In genomic region chr12:25997401-25997973, GRCh38 we compare ENCODE assay signal across 10 cellular contexts. TPM values are rescaled to one million over a fixed set of nuclear protein-coding genes. Genes with fewer than 3 reads are reported as not detected.
DNase-seq lines count a peak whose midpoint lies in the region; ATAC-seq and TF ChIP-seq lines count a peak whose summit lies in the region.
"Had no signal": no experiment of that assay in that cellular context is flagged by ENCODE, and none has a peak within 500 bp of the region (broad histone marks: within the 10 kb centered on the region; RNA-seq: fewer than 3 reads in every experiment).

No MANE protein-coding gene starts in this region.

- H3K27ac ChIP-seq in suprapubic skin: peak overlapping the region; percentile 19

- no peak overlapping the region for H3K4me3 ChIP-seq in suprapubic skin

- DNase-seq in HS-5 (ENCODE audit: low read depth) (peak; percentile 98), amniotic epithelial cell (ENCODE audit: low read depth) (peak; percentile 72), iPS DF 4.7 (ENCODE audit: extremely low read depth, low spot score) (peak; percentile 53), suprapubic skin (ENCODE audit: low spot score in 2 of 2) (no peak)
- DNase-seq in central memory CD4-positive, alpha-beta T cell: no peak
- DNase-seq: activated naive CD8-positive, alpha-beta T cell treated with anti-CD3 and anti-CD28 coated beads, Interleukin-2, amount 10 ng/mL, durations not matched to agents 7 days and 5 days; midbrain; NCI-H187 treated with DMSO at 0.1 percent for 48 hours had no signal

- H3K36me3 ChIP-seq in suprapubic skin: no peaks in the 10 kb centered on the region

- H3K9me3 ChIP-seq in suprapubic skin: no peaks in the 10 kb centered on the region

- TF ChIP-seq EP300 in suprapubic skin (IDR thresholded peaks at IDR 0.05): no peak

- no peak for TF ChIP-seq POLR2A in suprapubic skin (IDR thresholded peaks at IDR 0.05)

- no peaks in the 10 kb centered on the region for H3K27me3 ChIP-seq in suprapubic skin

- TF ChIP-seq CTCF in suprapubic skin (IDR thresholded peaks at IDR 0.05): no peak

- no peak for ATAC-seq in GM18511 (IDR thresholded peaks at IDR 0.05; ENCODE audit: unreplicated experiment)
- no peak for ATAC-seq in esophagus mucosa

- 37% methylated on average over 5 of the region's 5 CpGs for WGBS in suprapubic skin

- peaks cover 8% of the 10 kb centered on the region for H3K4me1 ChIP-seq in suprapubic skin

RNA-seq across cellular contexts. Expression of gene RASSF8, which starts 39.0 kb away (rescaled TPM):
- 10 to 100 TPM in 1 of 4 donors, 1 to 10 TPM in 3; 5.4 to 14.2 (median 6.1) TPM for total RNA-seq in suprapubic skin
- 4.3 TPM for total RNA-seq in esophagus mucosa

Comparison
In these comparisons a context has a peak if more than half of its experiments do, and no peak if none do; other contexts are left out.
1. DNase-seq: peak in HS-5 (single experiment), amniotic epithelial cell (single experiment) and iPS DF 4.7 (single experiment); none in suprapubic skin (0 of 2) and central memory CD4-positive, alpha-beta T cell (single experiment).